Comparison of ENCODE assay signal across 9 cellular contexts in the genomic region with DNA sequence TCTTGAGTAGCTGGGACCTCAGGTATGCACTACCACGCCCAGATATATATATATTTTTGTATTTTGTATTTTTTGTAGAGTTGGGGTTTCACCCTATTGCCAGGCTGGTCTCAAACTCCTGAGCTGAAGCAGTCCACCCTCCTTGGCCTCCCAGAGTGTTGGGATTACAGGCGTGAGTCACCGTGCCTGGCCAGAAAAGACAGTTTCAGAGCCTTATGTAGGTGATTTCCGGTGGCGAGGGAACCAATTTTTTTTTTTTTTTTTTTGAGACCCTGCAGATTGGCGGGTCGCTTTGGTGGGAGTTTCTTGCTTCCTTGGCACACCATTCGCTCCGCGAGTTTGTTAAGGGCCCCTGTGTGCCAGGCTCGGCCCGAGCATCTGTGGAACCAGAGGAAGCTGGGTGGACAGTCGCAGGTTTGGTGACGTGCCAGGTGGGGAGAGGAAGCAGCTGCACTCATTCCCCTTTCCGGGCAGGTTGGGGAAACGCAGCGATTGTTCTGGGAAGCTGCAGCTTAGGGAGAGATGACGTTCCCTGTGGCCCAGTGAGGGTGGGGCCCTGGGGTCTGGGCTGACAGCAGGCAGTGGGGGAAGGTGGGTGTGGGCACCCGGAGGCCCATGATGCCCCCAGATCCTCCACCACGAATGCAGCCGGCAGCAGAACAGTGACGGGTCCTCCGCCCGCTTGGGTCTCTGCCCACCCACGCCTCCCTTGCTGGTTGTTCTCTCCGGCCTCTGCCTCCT. TPM values are rescaled to one million over a fixed set of nuclear protein-coding genes. Genes with fewer than 3 reads are reported as not detected.
A peak's percentile ranks its signal among the peaks of the same experiment; 100 is the strongest.
DNase-seq lines count a peak whose midpoint lies in the region; ATAC-seq and TF ChIP-seq lines count a peak whose summit lies in the region.
"Had no signal": no experiment of that assay in that cellular context is flagged by ENCODE, and none has a peak within 500 bp of the region (broad histone marks: within the 10 kb centered on the region; RNA-seq: fewer than 3 reads in every experiment).

No MANE protein-coding gene starts in this region.

- ATAC-seq in HG02852 (IDR thresholded peaks at IDR 0.05; ENCODE audit: unreplicated experiment) (no peak), HG03039 (IDR thresholded peaks at IDR 0.05; ENCODE audit: unreplicated experiment) (no peak)

- TF ChIP-seq CTCF in fibroblast of pulmonary artery (IDR thresholded peaks at IDR 0.05; ENCODE audit: low read length, missing control alignments), result no peak

- peak overlapping the region; percentile 21 for H3K4me3 ChIP-seq in fibroblast of pulmonary artery (replicated peaks; ENCODE audit: low read depth, low read length)
- H3K4me3 ChIP-seq: HAP-1 had no signal

- DNase-seq in DMS 273 (lab: John Stamatoyannopoulos, UW; ENCODE audit: unreplicated experiment) (peak; percentile 70), DMS 273 treated with DMSO at 0.1 percent for 48 hours (lab: John Stamatoyannopoulos, UW) (no peak), RPMI7951 (ENCODE audit: low read depth) (peak; percentile 48), fibroblast of pulmonary artery (ENCODE audit: low read depth) (peak; percentile 80), cortex of kidney (lab: John Stamatoyannopoulos, UW) (no peak)
- peak; percentile 36 for DNase-seq in stimulated activated CD8-positive, alpha-beta memory T cell treated with anti-CD3 and anti-CD28 coated beads, Interleukin-4, amount 100 ng/mL, for 48 hours

RNA-seq across cellular contexts. Expression of gene SPSB1, which starts 25.1 kb away (rescaled TPM):
- 7.6 and 10.3 TPM in 2 replicates for total RNA-seq in RPMI7951 (2014; rRNA removed; shearing (Covaris generic))

Comparison
In these comparisons a context has a peak if more than half of its experiments do, and no peak if none do; other contexts are left out.
1. DNase-seq: peak in DMS 273 (single experiment), RPMI7951 (single experiment), fibroblast of pulmonary artery (single experiment) and stimulated activated CD8-positive, alpha-beta memory T cell treated with anti-CD3 and anti-CD28 coated beads, Interleukin-4, amount 100 ng/mL, for 48 hours (single experiment); none in DMS 273 treated with DMSO at 0.1 percent for 48 hours (single experiment) and cortex of kidney (single experiment).